ENCODE assay signal across 19 cellular contexts in the genomic region with DNA sequence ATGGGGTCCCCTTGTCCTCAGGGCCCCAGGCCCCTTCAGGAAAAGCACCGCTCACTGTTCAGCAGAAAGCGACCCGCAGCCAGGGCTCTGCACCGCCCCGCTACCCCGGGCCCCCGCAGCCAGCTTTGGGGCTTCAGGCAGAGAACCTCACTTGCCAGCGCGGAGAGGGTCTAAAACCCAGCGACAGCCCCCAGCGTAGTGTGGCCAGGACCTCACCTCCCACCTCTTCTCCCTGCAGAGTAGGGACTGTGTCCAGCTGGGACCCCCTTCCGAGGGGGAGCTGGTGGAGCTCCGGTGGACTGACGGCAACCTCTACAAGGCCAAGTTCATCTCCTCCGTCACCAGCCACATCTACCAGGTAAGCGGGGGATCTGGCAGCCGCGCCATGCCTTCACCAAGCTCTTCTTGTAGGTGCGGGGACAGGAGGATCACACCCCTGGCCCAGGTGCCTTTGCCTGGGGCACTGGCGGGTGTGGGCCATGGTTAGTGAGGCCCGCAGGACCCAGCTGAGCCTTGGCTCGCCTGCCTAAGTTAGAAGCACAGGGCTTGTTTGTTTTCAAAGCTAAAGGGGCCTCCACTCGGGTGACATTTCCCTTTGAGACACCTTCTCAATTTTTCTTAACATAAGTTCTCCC.
DNase-seq lines count a peak whose midpoint lies in the region; ATAC-seq and TF ChIP-seq lines count a peak whose summit lies in the region.
"Had no signal": no experiment of that assay in that cellular context is flagged by ENCODE, and none has a peak within 500 bp of the region (broad histone marks: within the 10 kb centered on the region; RNA-seq: fewer than 3 reads in every experiment).

No MANE protein-coding gene starts in this region.

- no peaks in the 10 kb centered on the region for H3K36me3 Mint-ChIP-seq in natural killer cell treated with Interleukin-12 subunit alpha and Interleukin-12 subunit beta and Interleukin-15 and Interleukin-18, amount 100 ng/mL, for 72 hours
- H3K36me3 Mint-ChIP-seq in natural killer cell = no peaks in the 10 kb centered on the region

- ATAC-seq in natural killer cell treated with Interleukin-12 subunit alpha and Interleukin-12 subunit beta and Interleukin-15 and Interleukin-18, amount 100 ng/mL, for 72 hours = no peak
- ATAC-seq in natural killer cell (no peak), RWPE2 (ENCODE audit: low read depth) (no peak), lower lobe of right lung (no peak), GM19023 (IDR thresholded peaks at IDR 0.05; ENCODE audit: unreplicated experiment) (no peak), HG03135 (IDR thresholded peaks at IDR 0.05; ENCODE audit: unreplicated experiment) (no peak)
- ATAC-seq: GM23338, HCT116 had no signal

- H3K36me3 ChIP-seq in RWPE2 (ENCODE audit: low read depth) = peaks cover 8% of the 10 kb centered on the region
- peaks cover 91% of the 10 kb centered on the region for H3K36me3 ChIP-seq in lower lobe of right lung

- peak; percentile 29 for DNase-seq in natural killer cell treated with Interleukin-12 subunit alpha and Interleukin-12 subunit beta and Interleukin-15 and Interleukin-18, amount 100 ng/mL, for 72 hours (ENCODE audit: low spot score)
- no peak for DNase-seq in natural killer cell
- DNase-seq in RWPE2 (ENCODE audit: low spot score) = peak; percentile 39
- DNase-seq in lower lobe of right lung = peak; percentile 34
- no peak for DNase-seq in RPMI8226
- DNase-seq: ACHN, DMS79, KBM-7, NCI-H1105 treated with DMSO at 0.1 percent for 48 hours, NCI-H1694, NCI-H2107, NCI-H510A treated with DMSO at 0.1 percent for 48 hours, NCI-H774, OCI-M1 had no signal

- no peaks in the 10 kb centered on the region for H3K9me3 Mint-ChIP-seq in natural killer cell treated with Interleukin-12 subunit alpha and Interleukin-12 subunit beta and Interleukin-15 and Interleukin-18, amount 100 ng/mL, for 72 hours
- no peaks in the 10 kb centered on the region for H3K9me3 Mint-ChIP-seq in natural killer cell
- H3K9me3 Mint-ChIP-seq: GM23338 had no signal

- H3K4me3 Mint-ChIP-seq in natural killer cell treated with Interleukin-12 subunit alpha and Interleukin-12 subunit beta and Interleukin-15 and Interleukin-18, amount 100 ng/mL, for 72 hours = no peak overlapping the region
- no peak overlapping the region for H3K4me3 Mint-ChIP-seq in natural killer cell
- H3K4me3 Mint-ChIP-seq: GM23338 had no signal

- H3K9me3 ChIP-seq in RWPE2 (ENCODE audit: severe bottlenecking) (no peaks in the 10 kb centered on the region), lower lobe of right lung (no peaks in the 10 kb centered on the region)

- H3K27ac ChIP-seq in RWPE2 (ENCODE audit: poor library complexity, severe bottlenecking) (no peak overlapping the region), lower lobe of right lung (no peak overlapping the region)
- H3K27ac ChIP-seq: C4-2B had no signal

- no peak overlapping the region for H3K27ac Mint-ChIP-seq in natural killer cell treated with Interleukin-12 subunit alpha and Interleukin-12 subunit beta and Interleukin-15 and Interleukin-18, amount 100 ng/mL, for 72 hours
- no peak overlapping the region for H3K27ac Mint-ChIP-seq in natural killer cell
- H3K27ac Mint-ChIP-seq: GM23338 had no signal

- intact Hi-C loops in natural killer cell (cut with micrococcal nuclease) (no loop called here), lower lobe of right lung (cut with DNase I) (no loop called here)

- no peak overlapping the region for H3K4me3 ChIP-seq in RWPE2 (ENCODE audit: severe bottlenecking)
- H3K4me3 ChIP-seq in lower lobe of right lung = no peak overlapping the region
- H3K4me3 ChIP-seq: GM23338 had no signal

- H3K4me1 ChIP-seq in RWPE2 (ENCODE audit: insufficient read depth, poor library complexity, severe bottlenecking) (no peaks in the 10 kb centered on the region), lower lobe of right lung (no peaks in the 10 kb centered on the region)

- peaks cover 8 to 13% of the 10 kb centered on the region in 2 donors for H3K4me1 Mint-ChIP-seq in natural killer cell treated with Interleukin-12 subunit alpha and Interleukin-12 subunit beta and Interleukin-15 and Interleukin-18, amount 100 ng/mL, for 72 hours (ENCODE audit: low read depth in 2 of 2)
- H3K4me1 Mint-ChIP-seq in natural killer cell = peaks cover 7 to 19% of the 10 kb centered on the region in 2 donors

- no peak for TF ChIP-seq CTCF in natural killer cell (IDR thresholded peaks at IDR 0.05)
- TF ChIP-seq CTCF in RWPE2 (IDR thresholded peaks at IDR 0.05; ENCODE audit: poor library complexity, severe bottlenecking) = no peak
- no peak for TF ChIP-seq CTCF in lower lobe of right lung (IDR thresholded peaks at IDR 0.05)

- no peaks in the 10 kb centered on the region for H3K27me3 Mint-ChIP-seq in natural killer cell treated with Interleukin-12 subunit alpha and Interleukin-12 subunit beta and Interleukin-15 and Interleukin-18, amount 100 ng/mL, for 72 hours
- H3K27me3 Mint-ChIP-seq in natural killer cell (ENCODE audit: low read depth in 2 of 2) = no peaks in the 10 kb centered on the region

- no peaks in the 10 kb centered on the region for H3K27me3 ChIP-seq in RWPE2 (ENCODE audit: insufficient read depth, poor library complexity, severe bottlenecking)
- H3K27me3 ChIP-seq in lower lobe of right lung (ENCODE audit: low read depth) = no peaks in the 10 kb centered on the region

Comparison
In these comparisons a context has a peak if more than half of its experiments do, and no peak if none do; other contexts are left out.
1. DNase-seq: peak in natural killer cell treated with Interleukin-12 subunit alpha and Interleukin-12 subunit beta and Interleukin-15 and Interleukin-18, amount 100 ng/mL, for 72 hours (single experiment), RWPE2 (single experiment) and lower lobe of right lung (single experiment); none in natural killer cell (single experiment) and RPMI8226 (single experiment).